In the genomic region with DNA sequence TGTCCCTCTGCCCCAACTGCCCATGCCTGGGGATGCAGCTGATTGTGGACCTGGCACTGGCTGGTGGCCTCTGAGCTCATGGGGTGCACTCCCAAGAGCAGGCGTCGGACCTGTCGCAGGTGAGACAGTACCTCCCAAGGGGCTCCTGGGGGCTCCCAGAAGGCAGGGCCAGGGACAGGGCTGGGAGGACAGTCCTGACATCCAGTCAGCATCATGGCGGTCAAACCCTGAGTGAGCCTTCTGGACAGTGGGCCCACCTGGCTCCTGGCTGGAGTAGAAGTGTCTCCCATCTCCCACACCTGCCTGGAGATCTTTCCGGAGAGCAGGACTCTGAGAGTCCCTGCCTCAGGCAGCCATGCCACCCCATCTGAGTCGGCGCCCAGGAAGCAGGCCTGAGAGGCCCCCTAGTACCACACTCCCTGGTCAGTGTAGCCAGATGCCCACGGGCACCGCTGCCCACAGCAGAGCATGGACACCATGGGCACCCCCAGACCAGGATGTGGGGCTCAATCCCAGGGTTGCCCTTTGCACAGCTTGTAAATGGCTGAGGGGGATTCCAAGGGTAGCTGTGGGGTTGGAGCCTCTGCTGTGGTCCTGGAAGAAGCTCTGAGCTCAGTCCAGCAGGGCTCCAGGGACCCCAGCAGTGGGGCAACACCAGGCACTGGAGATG, we compare ENCODE assay signal across 26 cellular contexts. TPM values are rescaled to one million over a fixed set of nuclear protein-coding genes. Genes with fewer than 3 reads are reported as not detected.
DNase-seq lines count a peak whose midpoint lies in the region; ATAC-seq and TF ChIP-seq lines count a peak whose summit lies in the region.
"Had no signal": no experiment of that assay in that cellular context is flagged by ENCODE, and none has a peak within 500 bp of the region (broad histone marks: within the 10 kb centered on the region; RNA-seq: fewer than 3 reads in every experiment).

No MANE protein-coding gene starts in this region.

- no peak overlapping the region for H3K4me3 ChIP-seq in SK-N-SH (ENCODE audit: low read depth in 2 of 2, low read length in 1 of 2)
- H3K4me3 ChIP-seq in sigmoid colon, result no peak overlapping the region
- H3K4me3 ChIP-seq in esophagus squamous epithelium, result no peak overlapping the region

- DNase-seq in SK-N-SH (peak; percentile 10), CD14-positive monocyte (ENCODE audit: low spot score) (peak; percentile 36), iPS-NIHi11 (ENCODE audit: low spot score) (peak; percentile 4), sigmoid colon (peak; percentile 59), progenitor cell of endocrine pancreas (ENCODE audit: low spot score, unreplicated experiment) (no peak), esophagus squamous epithelium (lab: John Stamatoyannopoulos, UW) (no peak)
- DNase-seq: AML-193, C1 segment of cervical spinal cord, Calu3, H9, HFFc6, KG1, NCI-H1092, NCI-H1436, NCI-H187 treated with DMSO at 0.1 percent for 48 hours, NCI-H2107, NCI-H446 treated with DMSO at 0.1 percent for 48 hours, NCI-H526 treated with DMSO at 0.1 percent for 48 hours, OCI-M1, Right ventricle myocardium superior had no signal

- ATAC-seq in SK-N-SH treated with all-trans-retinoic acid at 6 μM for 48 hours (no peak), HG03039 (IDR thresholded peaks at IDR 0.05; ENCODE audit: unreplicated experiment) (no peak)

- H3K27ac ChIP-seq in SK-N-SH (ENCODE audit: low read depth in 2 of 2, low read length in 1 of 2) (no peak overlapping the region), sigmoid colon (no peak overlapping the region), esophagus squamous epithelium (no peak overlapping the region)
- H3K27ac ChIP-seq: 22Rv1 had no signal

- no peaks in the 10 kb centered on the region for H3K79me2 ChIP-seq in SK-N-SH (ENCODE audit: insufficient read depth)

- H3K27me3 Mint-ChIP-seq in CD14-positive monocyte (ENCODE audit: low read depth in 3 of 3) (peaks cover 4 to 9% (median 6%) of the 10 kb centered on the region in 3 donors), progenitor cell of endocrine pancreas (peaks cover 13% of the 10 kb centered on the region)

- no peak overlapping the region for H3K4me2 ChIP-seq in SK-N-SH

- no peak for TF ChIP-seq EP300 in SK-N-SH (IDR thresholded peaks at IDR 0.05; ENCODE audit: borderline replicate concordance in 1 of 2, low read depth in 1 of 2, low read length in 1 of 2)
- TF ChIP-seq EP300 in sigmoid colon (IDR thresholded peaks at IDR 0.05), result no peak

- H3K4me1 ChIP-seq in SK-N-SH (ENCODE audit: control insufficient read depth in 1 of 2, insufficient read depth in 2 of 2, low read depth in 1 of 2, low read length in 1 of 2) (no peaks in the 10 kb centered on the region), sigmoid colon (no peaks in the 10 kb centered on the region), esophagus squamous epithelium (no peaks in the 10 kb centered on the region)

- H2AFZ ChIP-seq in SK-N-SH (ENCODE audit: low read depth), result no peak overlapping the region

- no peaks in the 10 kb centered on the region for H4K20me1 ChIP-seq in SK-N-SH (ENCODE audit: insufficient read depth)

- H3K9ac ChIP-seq in SK-N-SH, result no peak overlapping the region

- no peak overlapping the region for H3K4me3 Mint-ChIP-seq in CD14-positive monocyte
- no peak overlapping the region for H3K4me3 Mint-ChIP-seq in progenitor cell of endocrine pancreas (ENCODE audit: low read depth)
- H3K4me3 Mint-ChIP-seq: CD8-positive, alpha-beta memory T cell; H9; HFFc6 had no signal

- H3K27ac Mint-ChIP-seq in CD14-positive monocyte (no peak overlapping the region), progenitor cell of endocrine pancreas (no peak overlapping the region)
- H3K27ac Mint-ChIP-seq: CD8-positive, alpha-beta memory T cell; H9; HFFc6 had no signal

- WGBS in SK-N-SH (ENCODE audit: low lambda C conversion rate), result 86% methylated on average over 2 of the region's 9 CpGs
- 94 to 96% methylated on average over 9 of the region's 9 CpGs for WGBS in sigmoid colon, 2 donors
- no CpG with 5 or more reads among the region's 9 CpGs for WGBS in esophagus squamous epithelium, 2 donors

- intact Hi-C loops in CD14-positive monocyte (cut with micrococcal nuclease), result no loop called here
- intact Hi-C loops in sigmoid colon (cut with DNase I), result no loop called here
- intact Hi-C loops in esophagus squamous epithelium (cut with DNase I), result no loop called here

- no peaks in the 10 kb centered on the region for H3K36me3 ChIP-seq in SK-N-SH (replicated peaks in 1 of 2; ENCODE audit: control insufficient read depth in 1 of 2, insufficient read depth in 2 of 2, low read length in 1 of 2)
- H3K36me3 ChIP-seq in sigmoid colon, result no peaks in the 10 kb centered on the region
- H3K36me3 ChIP-seq in esophagus squamous epithelium, result no peaks in the 10 kb centered on the region

- no peaks in the 10 kb centered on the region for H3K4me1 Mint-ChIP-seq in CD14-positive monocyte
- no peaks in the 10 kb centered on the region for H3K4me1 Mint-ChIP-seq in progenitor cell of endocrine pancreas (ENCODE audit: low read depth)
- H3K4me1 Mint-ChIP-seq: CD8-positive, alpha-beta memory T cell had no signal

- CTCF ChIA-PET in SK-N-SH (lab: Yijun Ruan, JAX), result no interaction called here

- TF ChIP-seq CTCF in SK-N-SH (IDR thresholded peaks at IDR 0.05) (no peak), CD14-positive monocyte (IDR thresholded peaks at IDR 0.05) (no peak), sigmoid colon (IDR thresholded peaks at IDR 0.05) (no peak), progenitor cell of endocrine pancreas (IDR thresholded peaks at IDR 0.05; ENCODE audit: unreplicated experiment) (no peak), esophagus squamous epithelium (IDR thresholded peaks at IDR 0.05) (no peak)

- H3F3A ChIP-seq in SK-N-SH (replicated peaks; ENCODE audit: insufficient read depth), result no peaks in the 10 kb centered on the region

- TF ChIP-seq POLR2A in sigmoid colon (IDR thresholded peaks at IDR 0.05) (no peak), esophagus squamous epithelium (IDR thresholded peaks at IDR 0.05) (no peak)

- H3K27me3 ChIP-seq in SK-N-SH (ENCODE audit: insufficient read depth) (no peaks in the 10 kb centered on the region), sigmoid colon (peaks cover 0 to 20% (median 0%) of the 10 kb centered on the region in 3 donors), esophagus squamous epithelium (peaks cover 0 to 54% (median 0%) of the 10 kb centered on the region in 4 donors)

- no peak for TF ChIP-seq RAD21 in SK-N-SH (IDR thresholded peaks at IDR 0.05; ENCODE audit: low read length)

- H3K9me3 Mint-ChIP-seq in CD14-positive monocyte (peaks cover 0 to 7% (median 2%) of the 10 kb centered on the region in 7 donors), progenitor cell of endocrine pancreas (ENCODE audit: low read depth) (peaks cover 6% of the 10 kb centered on the region)

- no peaks in the 10 kb centered on the region for H3K9me2 ChIP-seq in SK-N-SH

- H3K36me3 Mint-ChIP-seq in CD14-positive monocyte, result no peaks in the 10 kb centered on the region
- no peaks in the 10 kb centered on the region for H3K36me3 Mint-ChIP-seq in progenitor cell of endocrine pancreas (ENCODE audit: insufficient read depth)
- H3K36me3 Mint-ChIP-seq: CD8-positive, alpha-beta memory T cell had no signal

- H3K9me3 ChIP-seq in SK-N-SH (no peaks in the 10 kb centered on the region), sigmoid colon (no peaks in the 10 kb centered on the region), esophagus squamous epithelium (no peaks in the 10 kb centered on the region)

- POLR2A ChIA-PET in SK-N-SH (lab: Yijun Ruan, JAX), result no interaction called here

TF ChIP-seq in SK-N-SH treated with all-trans-retinoic acid at 6 μM for 48 hours, 23 proteins besides CTCF, POLR2A, EP300 and RAD21 (continues in another document):
- TF ChIP-seq, protein P1, sequence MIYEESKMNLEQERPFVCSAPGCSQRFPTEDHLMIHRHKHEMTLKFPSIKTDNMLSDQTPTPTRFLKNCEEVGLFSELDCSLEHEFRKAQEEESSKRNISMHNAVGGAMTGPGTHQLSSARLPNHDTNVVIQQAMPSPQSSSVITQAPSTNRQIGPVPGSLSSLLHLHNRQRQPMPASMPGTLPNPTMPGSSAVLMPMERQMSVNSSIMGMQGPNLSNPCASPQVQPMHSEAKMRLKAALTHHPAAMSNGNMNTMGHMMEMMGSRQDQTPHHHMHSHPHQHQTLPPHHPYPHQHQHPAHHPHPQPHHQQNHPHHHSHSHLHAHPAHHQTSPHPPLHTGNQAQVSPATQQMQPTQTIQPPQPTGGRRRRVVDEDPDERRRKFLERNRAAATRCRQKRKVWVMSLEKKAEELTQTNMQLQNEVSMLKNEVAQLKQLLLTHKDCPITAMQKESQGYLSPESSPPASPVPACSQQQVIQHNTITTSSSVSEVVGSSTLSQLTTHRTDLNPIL (CRISPR knock-in tag; IDR thresholded peaks at IDR 0.05; ENCODE audit: low read depth), result no peak
- no peak for TF ChIP-seq TCF4 (CRISPR knock-in tag; IDR thresholded peaks at IDR 0.05; ENCODE audit: borderline replicate concordance)
- TF ChIP-seq ZFP3 (CRISPR knock-in tag; IDR thresholded peaks at IDR 0.05), result no peak
- TF ChIP-seq ESRRG (CRISPR knock-in tag; IDR thresholded peaks at IDR 0.05), result no peak

RNA-seq across cellular contexts. Expression of a gene that starts 6.6 kb away (rescaled TPM):
- polyA plus RNA-seq in SK-N-SH (2012; rRNA removed) (not detected in 2 replicates), CD14-positive monocyte (not detected), sigmoid colon (not detected)
- not detected in 2 replicates for polyA plus RNA-seq in SK-N-SH (2012; cell fraction: cytosol; rRNA removed)
- not detected in 2 replicates for polyA plus RNA-seq in SK-N-SH (2012; cell fraction: nucleus; rRNA removed)
- total RNA-seq in sigmoid colon (not detected), progenitor cell of endocrine pancreas (0.57 and 1.5 TPM in 2 replicates), esophagus squamous epithelium (not detected)
- total RNA-seq: Calu3; CD8-positive, alpha-beta memory T cell; Daoy; HFFc6; Right ventricle myocardium superior; SK-MEL-5 had no signal
- polyA plus RNA-seq: CD8-positive, alpha-beta memory T cell had no signal

RNA-seq across cellular contexts. Expression of a gene that starts 29.5 kb away (rescaled TPM):
- polyA plus RNA-seq in SK-N-SH (2012; rRNA removed) (not detected in 2 replicates), CD14-positive monocyte (not detected), sigmoid colon (not detected)
- not detected in 2 replicates for polyA plus RNA-seq in SK-N-SH (2012; cell fraction: cytosol; rRNA removed)
- polyA plus RNA-seq in SK-N-SH (2012; cell fraction: nucleus; rRNA removed), result not detected in 2 replicates
- total RNA-seq in sigmoid colon (not detected), progenitor cell of endocrine pancreas (not detected in 2 replicates), esophagus squamous epithelium (not detected)
- total RNA-seq: Calu3; CD8-positive, alpha-beta memory T cell; Daoy; H9; HFFc6; Right ventricle myocardium superior; SK-MEL-5 had no signal
- polyA plus RNA-seq: CD8-positive, alpha-beta memory T cell had no signal

RNA-seq across cellular contexts. Expression of a gene that starts 30.4 kb away (rescaled TPM):
- polyA plus RNA-seq in SK-N-SH (2012; rRNA removed), result not detected in 2 replicates
- not detected in 2 replicates for polyA plus RNA-seq in SK-N-SH (2012; cell fraction: cytosol; rRNA removed)
- polyA plus RNA-seq in SK-N-SH (2012; cell fraction: nucleus; rRNA removed), result not detected in 2 replicates
- not detected for polyA plus RNA-seq in CD14-positive monocyte
- not detected for total RNA-seq in sigmoid colon
- not detected for polyA plus RNA-seq in sigmoid colon
- total RNA-seq in progenitor cell of endocrine pancreas, result not detected in 2 replicates
- not detected for total RNA-seq in esophagus squamous epithelium
- total RNA-seq: Calu3; CD8-positive, alpha-beta memory T cell; Daoy; H9; HFFc6; Right ventricle myocardium superior; SK-MEL-5 had no signal
- polyA plus RNA-seq: CD8-positive, alpha-beta memory T cell had no signal

RNA-seq across cellular contexts. Expression of a gene that starts 32.2 kb away (rescaled TPM):
- 0.08 and 0.26 TPM in 2 replicates for polyA plus RNA-seq in SK-N-SH (2012; rRNA removed)
- 0.15 and 0.31 TPM in 2 replicates for polyA plus RNA-seq in SK-N-SH (2012; cell fraction: cytosol; rRNA removed)
- 0.89 and 1.3 TPM in 2 replicates for polyA plus RNA-seq in SK-N-SH (2012; cell fraction: nucleus; rRNA removed)
- not detected for polyA plus RNA-seq in CD14-positive monocyte
- total RNA-seq in sigmoid colon, result under 1 TPM in 3 of 4 donors, not detected in 1; 0.28 to 0.95 (median 0.36) TPM
- polyA plus RNA-seq in sigmoid colon, result under 1 TPM in 1 of 3 donors, not detected in 2; 0.23 TPM
- total RNA-seq in progenitor cell of endocrine pancreas, result 0.16 TPM in 1 of 2 replicates, not detected in the other
- under 1 TPM in 1 of 4 donors, not detected in 3; 0.09 TPM for total RNA-seq in esophagus squamous epithelium
- total RNA-seq: Calu3; CD8-positive, alpha-beta memory T cell; Daoy; HFFc6; SK-MEL-5 had no signal

Comparison
In these comparisons a context has a peak if more than half of its experiments do, and no peak if none do; other contexts are left out.
1. DNase-seq: peak in SK-N-SH (single experiment), CD14-positive monocyte (single experiment), iPS-NIHi11 (single experiment) and sigmoid colon (single experiment); none in progenitor cell of endocrine pancreas (single experiment) and esophagus squamous epithelium (single experiment).